Comparison of ENCODE assay signal across 7 cellular contexts in genomic region chr3:146065573-146066006, GRCh38.
DNase-seq lines count a peak whose midpoint lies in the region; ATAC-seq, FAIRE-seq and TF ChIP-seq lines count a peak whose summit lies in the region.

No MANE protein-coding gene starts in this region.

- H4K20me1 ChIP-seq in OCI-LY1 (ENCODE audit: insufficient read depth, low read length), result no peaks in the 10 kb centered on the region
- no peaks in the 10 kb centered on the region for H4K20me1 ChIP-seq in endothelial cell of umbilical vein (replicated peaks; ENCODE audit: control insufficient read depth, extremely low read depth, insufficient read depth, low read length)

- no peaks in the 10 kb centered on the region for H3K9me1 ChIP-seq in endothelial cell of umbilical vein (replicated peaks; ENCODE audit: control insufficient read depth, extremely low read depth, insufficient read depth, low read length)

- H3K27ac ChIP-seq in OCI-LY1 (ENCODE audit: low read depth, low read length, poor library complexity, severe bottlenecking) (no peak overlapping the region), endothelial cell of umbilical vein (ENCODE audit: insufficient read depth, low read depth, low read length) (no peak overlapping the region), aorta (ENCODE audit: low read depth in 1 of 2, low read length in 2 of 2) (no peak overlapping the region)

- DNase-seq in DMS153 treated with DMSO at 0.1 percent for 48 hours (lab: John Stamatoyannopoulos, UW; ENCODE audit: unreplicated experiment) (peak; percentile 36), HCEC 1CT (peak; percentile 67), endothelial cell of umbilical vein (ENCODE audit: low read depth, low spot score) (peak; percentile 80), pons (ENCODE audit: low spot score) (peak; percentile 77), aorta (no peak)
- DNase-seq in activated CD8-positive, alpha-beta memory T cell treated with anti-CD3 and anti-CD28 coated beads, Interleukin-2, amount 50 U/mL, for 4 hours, result no peak

- CTCF ChIA-PET in endothelial cell of umbilical vein (lab: Charles Lee), result interaction anchor here (0.7 to 4.1 kb wide), 49 partner anchors 9 to 575 kb away, joined by 3 to 170 read pairs (median 6); partner anchors contain the start of gene PLOD2

- BruUV-seq in endothelial cell of umbilical vein (replicated peaks; lab: Mats Ljungman, UMichigan), result no TSS peak

- no peaks in the 10 kb centered on the region for H3K9me2 ChIP-seq in OCI-LY1 (ENCODE audit: low read depth, low read length)

- H3K4me1 ChIP-seq in OCI-LY1 (ENCODE audit: insufficient read depth, low read length, severe bottlenecking), result no peaks in the 10 kb centered on the region
- H3K4me1 ChIP-seq in endothelial cell of umbilical vein (ENCODE audit: control insufficient read depth, extremely low read depth, insufficient read depth, low read length), result peaks cover 4% of the 10 kb centered on the region
- H3K4me1 ChIP-seq in aorta (ENCODE audit: control insufficient read depth in 1 of 2, insufficient read depth in 2 of 2, low read length in 2 of 2), result no peaks in the 10 kb centered on the region

- H3K4me3 ChIP-seq in OCI-LY1 (ENCODE audit: low read depth, low read length, poor library complexity, severe bottlenecking) (no peak overlapping the region), endothelial cell of umbilical vein (replicated peaks in 1 of 3; ENCODE audit: insufficient read depth in 1 of 3, low read depth in 1 of 3, low read length in 3 of 3) (no peak overlapping the region), aorta (ENCODE audit: low read length in 2 of 2) (no peak overlapping the region)

- H3K9ac ChIP-seq in OCI-LY1 (ENCODE audit: low read length) (no peak overlapping the region), endothelial cell of umbilical vein (replicated peaks; ENCODE audit: extremely low read depth, insufficient read depth, low read length) (no peak overlapping the region)

- H3K4me2 ChIP-seq in OCI-LY1 (ENCODE audit: low read length), result no peak overlapping the region
- no peak overlapping the region for H3K4me2 ChIP-seq in endothelial cell of umbilical vein (ENCODE audit: insufficient read depth, low read length)

- POLR2A ChIA-PET in endothelial cell of umbilical vein (lab: Charles Lee), result interaction anchor here (0.8 to 1.8 kb wide), 3 partner anchors 90 to 96 kb away, joined by 3 to 8 read pairs (median 5); partner anchors contain the start of gene PLOD2

- intact Hi-C loops in endothelial cell of umbilical vein (cut with micrococcal nuclease), result loop anchor here (1.0 to 5.0 kb wide), 5 partner anchors 95 to 527 kb away; no protein-coding TSS in a partner anchor
- intact Hi-C loops in aorta (cut with DNase I), result loop anchor here (2.0 to 5.0 kb wide), 2 partner anchors 122 to 261 kb away; no protein-coding TSS in a partner anchor

- H3K27me3 ChIP-seq in OCI-LY1 (ENCODE audit: insufficient read depth, low read length) (no peaks in the 10 kb centered on the region), endothelial cell of umbilical vein (ENCODE audit: control insufficient read depth in 2 of 2, insufficient read depth in 2 of 2, low read length in 2 of 2) (no peaks in the 10 kb centered on the region), aorta (ENCODE audit: control insufficient read depth in 1 of 2, insufficient read depth in 2 of 2, low read length in 1 of 2) (no peaks in the 10 kb centered on the region)

- H2AFZ ChIP-seq in OCI-LY1 (ENCODE audit: low read length) (no peak overlapping the region), endothelial cell of umbilical vein (ENCODE audit: low read depth, low read length) (no peak overlapping the region)

- H3K36me3 ChIP-seq in OCI-LY1 (ENCODE audit: insufficient read depth, low read length) (no peaks in the 10 kb centered on the region), endothelial cell of umbilical vein (ENCODE audit: control insufficient read depth in 2 of 2, extremely low read depth in 1 of 2, insufficient read depth in 2 of 2, low read length in 2 of 2) (peaks cover 4 to 12% of the 10 kb centered on the region in 2 experiments), aorta (ENCODE audit: control insufficient read depth in 1 of 2, insufficient read depth in 2 of 2, low read length in 1 of 2) (peaks cover 0 to 3% of the 10 kb centered on the region in 2 donors)

- FAIRE-seq in endothelial cell of umbilical vein (lab: Jason Lieb, UNC), result no peak

- H3F3A ChIP-seq in OCI-LY1 (ENCODE audit: insufficient read depth, low read length), result no peaks in the 10 kb centered on the region

- 29% methylated on average over 2 of the region's 2 CpGs for WGBS in aorta, 2 donors

- no peak for ATAC-seq in aorta (ENCODE audit: low FRiP score)

- TF ChIP-seq CTCF in OCI-LY1 (IDR thresholded peaks at IDR 0.05; ENCODE audit: low read length) (peak; percentile 74), endothelial cell of umbilical vein (IDR thresholded peaks at IDR 0.05; ENCODE audit: extremely low read depth in 1 of 2, insufficient read depth in 1 of 2, low read depth in 1 of 2, low read length in 2 of 2) (peak; percentile 27 to 30)

- H3K9me3 ChIP-seq in OCI-LY1 (ENCODE audit: low read length) (no peaks in the 10 kb centered on the region), endothelial cell of umbilical vein (replicated peaks; ENCODE audit: control insufficient read depth, insufficient read depth, low read length) (no peaks in the 10 kb centered on the region), aorta (ENCODE audit: control insufficient read depth, low read length) (no peaks in the 10 kb centered on the region)

- H3K79me2 ChIP-seq in OCI-LY1 (ENCODE audit: insufficient read depth, low read length) (no peaks in the 10 kb centered on the region), endothelial cell of umbilical vein (ENCODE audit: control insufficient read depth, insufficient read depth, low read length) (no peaks in the 10 kb centered on the region)

- dilution Hi-C loops in endothelial cell of umbilical vein (cut with MboI; ENCODE audit: extremely low pct_ligation_motif_present, low sequenced_read_pairs), result no loop called here

- TF ChIP-seq POLR2A in endothelial cell of umbilical vein (IDR thresholded peaks at IDR 0.05; ENCODE audit: low read depth, low read length), result no peak

TF ChIP-seq in endothelial cell of umbilical vein, 7 proteins besides CTCF, POLR2A, EP300 and RAD21:
- TF ChIP-seq GATA2 (IDR thresholded peaks at IDR 0.05; ENCODE audit: insufficient read depth, insufficient read length, low read depth, low read length), result no peak

Comparison
In these comparisons a context has a peak if more than half of its experiments do, and no peak if none do; other contexts are left out.
1. DNase-seq: peak in DMS153 treated with DMSO at 0.1 percent for 48 hours (single experiment), HCEC 1CT (single experiment), endothelial cell of umbilical vein (single experiment) and pons (single experiment); none in activated CD8-positive, alpha-beta memory T cell treated with anti-CD3 and anti-CD28 coated beads, Interleukin-2, amount 50 U/mL, for 4 hours (single experiment) and aorta (0 of 2).